ENCODE assay signal across 8 cellular contexts in the genomic region with DNA sequence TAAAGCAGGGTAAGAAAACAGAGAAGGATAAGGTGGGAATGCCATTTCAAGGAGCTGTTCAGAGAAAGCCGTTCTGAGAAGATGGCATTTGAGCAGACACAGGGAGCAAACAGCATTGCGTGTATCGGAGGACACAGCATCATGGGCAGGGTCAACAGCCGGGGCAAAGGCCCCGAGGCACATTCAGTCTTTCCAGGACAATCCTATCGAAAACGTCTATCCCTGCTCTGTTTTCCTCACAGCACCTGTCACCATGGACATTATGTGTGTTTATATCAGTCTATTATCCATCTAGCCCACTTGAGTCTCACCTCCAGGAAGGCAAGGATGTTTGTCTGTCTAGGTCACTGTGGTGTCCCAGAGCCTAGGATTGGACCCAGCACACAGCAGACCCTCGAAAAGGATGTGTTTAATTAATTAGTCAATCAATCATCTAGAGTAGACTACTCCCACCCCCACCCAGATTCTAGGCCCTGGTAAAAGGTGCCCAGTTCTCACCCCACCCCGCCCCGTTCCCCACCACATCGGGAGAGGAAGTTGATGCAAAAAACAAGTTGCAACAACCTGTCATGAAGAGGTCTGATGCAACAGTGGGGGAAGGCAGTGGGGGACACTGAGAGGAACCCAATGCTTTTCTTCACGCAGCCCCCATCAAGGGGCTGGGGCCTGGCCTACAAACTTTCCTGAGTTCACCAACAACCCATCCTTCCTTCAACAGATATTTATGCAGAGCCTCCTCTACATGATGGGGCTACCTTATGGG.
DNase-seq lines count a peak whose midpoint lies in the region; ATAC-seq and TF ChIP-seq lines count a peak whose summit lies in the region.

No MANE protein-coding gene starts in this region.

- no peak for TF ChIP-seq POLR2A in spleen (IDR thresholded peaks at IDR 0.05)

- peaks cover 82 to 86% of the 10 kb centered on the region in 2 donors for H3K4me1 Mint-ChIP-seq in effector memory CD8-positive, alpha-beta T cell (ENCODE audit: low read depth in 2 of 2)

- WGBS in spleen, 5 donors = 47 to 62% (median 55%) methylated on average over 12 of the region's 12 CpGs

- peak overlapping the region; percentile 92 for H3K27ac Mint-ChIP-seq in effector memory CD8-positive, alpha-beta T cell

- H3K27me3 Mint-ChIP-seq in effector memory CD8-positive, alpha-beta T cell = no peaks in the 10 kb centered on the region

- no peak overlapping the region for H3K4me3 ChIP-seq in Jurkat, Clone E6-1 (ENCODE audit: low read length)
- peak overlapping the region in 3 of 8 donors; percentile 14 to 60 (median 19) for H3K4me3 ChIP-seq in spleen

- peak; percentile 42 for ATAC-seq in effector memory CD8-positive, alpha-beta T cell (replicated peaks)
- ATAC-seq in GM21529 (IDR thresholded peaks at IDR 0.05; ENCODE audit: unreplicated experiment) (no peak), GM19455 (IDR thresholded peaks at IDR 0.05; ENCODE audit: unreplicated experiment) (no peak), HG03442 (IDR thresholded peaks at IDR 0.05; ENCODE audit: unreplicated experiment) (no peak)

- peak; percentile 17 for DNase-seq in Jurkat, Clone E6-1 (ENCODE audit: low read depth, low spot score)
- DNase-seq in UCSD-AML1 (lab: John Stamatoyannopoulos, UW; ENCODE audit: unreplicated experiment) (peak; percentile 48), spleen (peak; percentile 92), NCI-H187 treated with DMSO at 0.1 percent for 48 hours (lab: John Stamatoyannopoulos, UW) (no peak)
- peak; percentile 49 to 62 (median 56) for DNase-seq in effector memory CD8-positive, alpha-beta T cell

- no peaks in the 10 kb centered on the region for H3K27me3 ChIP-seq in spleen (replicated peaks in 1 of 7)

- H3K9me3 ChIP-seq in spleen = peaks cover 0 to 7% (median 0%) of the 10 kb centered on the region in 8 donors

- H3K4me3 Mint-ChIP-seq in effector memory CD8-positive, alpha-beta T cell = peak overlapping the region; percentile 80

- H3K9me3 Mint-ChIP-seq in effector memory CD8-positive, alpha-beta T cell = no peaks in the 10 kb centered on the region

- peaks cover 0 to 18% (median 0%) of the 10 kb centered on the region in 6 donors for H3K36me3 ChIP-seq in spleen

- intact Hi-C loops in spleen (cut with DNase I; ENCODE audit: low total_unique reads) = no loop called here

- peaks cover 41 to 100% (median 88%) of the 10 kb centered on the region in 6 donors for H3K4me1 ChIP-seq in spleen

- H3K36me3 Mint-ChIP-seq in effector memory CD8-positive, alpha-beta T cell (ENCODE audit: insufficient read depth) = peaks cover 34% of the 10 kb centered on the region

- TF ChIP-seq CTCF in spleen (IDR thresholded peaks at IDR 0.05 in 8 of 11, conservative IDR thresholded peaks at IDR 0.05 in 3 of 11) = no peak

- peak overlapping the region; percentile 70 to 97 (median 87) for H3K27ac ChIP-seq in spleen
